2 cellular contexts compared by ENCODE assay signal in the genomic region with DNA sequence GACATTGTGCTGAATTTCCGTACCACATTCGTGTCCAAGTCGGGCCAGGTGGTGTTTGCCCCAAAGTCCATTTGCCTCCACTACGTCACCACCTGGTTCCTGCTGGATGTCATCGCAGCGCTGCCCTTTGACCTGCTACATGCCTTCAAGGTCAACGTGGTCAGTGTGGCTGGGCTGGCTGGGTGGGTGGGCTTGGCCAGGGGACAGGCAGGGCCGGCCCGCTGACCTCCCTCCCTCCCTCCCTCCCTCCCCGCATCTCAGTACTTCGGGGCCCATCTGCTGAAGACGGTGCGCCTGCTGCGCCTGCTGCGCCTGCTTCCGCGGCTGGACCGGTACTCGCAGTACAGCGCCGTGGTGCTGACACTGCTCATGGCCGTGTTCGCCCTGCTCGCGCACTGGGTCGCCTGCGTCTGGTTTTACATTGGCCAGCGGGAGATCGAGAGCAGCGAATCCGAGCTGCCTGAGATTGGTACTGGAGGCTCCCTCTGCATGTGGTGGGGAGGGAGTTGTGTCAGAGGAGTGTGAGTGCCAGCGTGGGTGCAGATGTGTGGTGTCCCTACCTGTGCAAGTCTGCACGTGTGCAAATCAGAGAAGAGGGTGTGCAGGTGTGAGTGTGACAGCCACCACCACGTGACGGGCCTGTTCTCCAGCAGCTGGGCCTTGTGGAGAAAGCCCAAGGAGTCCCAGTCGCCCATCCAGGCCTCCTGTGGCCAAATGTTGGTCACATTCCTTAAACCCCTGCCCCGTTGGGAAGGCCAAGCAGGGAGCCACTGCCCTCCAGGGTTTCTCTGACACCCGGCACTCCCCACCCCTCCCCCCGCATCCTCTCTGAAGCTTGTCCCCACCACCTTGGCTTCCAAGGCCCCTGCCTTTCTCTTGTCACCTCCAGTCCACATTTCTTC.
TF ChIP-seq lines count a peak whose summit lies in the region.

No MANE protein-coding gene starts in this region.

TF ChIP-seq in SK-N-SH, 30 proteins besides CTCF, POLR2A, EP300 and RAD21 (continued from another document):
- TF ChIP-seq, protein P1, sequence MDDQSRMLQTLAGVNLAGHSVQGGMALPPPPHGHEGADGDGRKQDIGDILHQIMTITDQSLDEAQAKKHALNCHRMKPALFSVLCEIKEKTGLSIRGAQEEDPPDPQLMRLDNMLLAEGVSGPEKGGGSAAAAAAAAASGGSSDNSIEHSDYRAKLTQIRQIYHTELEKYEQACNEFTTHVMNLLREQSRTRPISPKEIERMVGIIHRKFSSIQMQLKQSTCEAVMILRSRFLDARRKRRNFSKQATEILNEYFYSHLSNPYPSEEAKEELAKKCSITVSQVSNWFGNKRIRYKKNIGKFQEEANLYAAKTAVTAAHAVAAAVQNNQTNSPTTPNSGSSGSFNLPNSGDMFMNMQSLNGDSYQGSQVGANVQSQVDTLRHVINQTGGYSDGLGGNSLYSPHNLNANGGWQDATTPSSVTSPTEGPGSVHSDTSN (IDR thresholded peaks at IDR 0.05), result no peak

TF ChIP-seq in SK-N-SH treated with all-trans-retinoic acid at 6 μM for 48 hours, 23 proteins besides CTCF, POLR2A, EP300 and RAD21 (continued from another document):
- TF ChIP-seq PPARA (CRISPR knock-in tag; IDR thresholded peaks at IDR 0.05; ENCODE audit: borderline replicate concordance) (no peak), ZNF565 (CRISPR knock-in tag; conservative IDR thresholded peaks at IDR 0.05; ENCODE audit: low read depth) (no peak), OSR1 (CRISPR knock-in tag; IDR thresholded peaks at IDR 0.05) (no peak), ZFP3 (CRISPR knock-in tag; IDR thresholded peaks at IDR 0.05) (no peak), RARB (CRISPR knock-in tag; IDR thresholded peaks at IDR 0.05) (no peak), ZNF8 (CRISPR knock-in tag; IDR thresholded peaks at IDR 0.05) (no peak), SNAI2 (CRISPR knock-in tag; IDR thresholded peaks at IDR 0.05) (no peak), ZFP30 (CRISPR knock-in tag; IDR thresholded peaks at IDR 0.05) (no peak)
- TF ChIP-seq, protein P2, sequence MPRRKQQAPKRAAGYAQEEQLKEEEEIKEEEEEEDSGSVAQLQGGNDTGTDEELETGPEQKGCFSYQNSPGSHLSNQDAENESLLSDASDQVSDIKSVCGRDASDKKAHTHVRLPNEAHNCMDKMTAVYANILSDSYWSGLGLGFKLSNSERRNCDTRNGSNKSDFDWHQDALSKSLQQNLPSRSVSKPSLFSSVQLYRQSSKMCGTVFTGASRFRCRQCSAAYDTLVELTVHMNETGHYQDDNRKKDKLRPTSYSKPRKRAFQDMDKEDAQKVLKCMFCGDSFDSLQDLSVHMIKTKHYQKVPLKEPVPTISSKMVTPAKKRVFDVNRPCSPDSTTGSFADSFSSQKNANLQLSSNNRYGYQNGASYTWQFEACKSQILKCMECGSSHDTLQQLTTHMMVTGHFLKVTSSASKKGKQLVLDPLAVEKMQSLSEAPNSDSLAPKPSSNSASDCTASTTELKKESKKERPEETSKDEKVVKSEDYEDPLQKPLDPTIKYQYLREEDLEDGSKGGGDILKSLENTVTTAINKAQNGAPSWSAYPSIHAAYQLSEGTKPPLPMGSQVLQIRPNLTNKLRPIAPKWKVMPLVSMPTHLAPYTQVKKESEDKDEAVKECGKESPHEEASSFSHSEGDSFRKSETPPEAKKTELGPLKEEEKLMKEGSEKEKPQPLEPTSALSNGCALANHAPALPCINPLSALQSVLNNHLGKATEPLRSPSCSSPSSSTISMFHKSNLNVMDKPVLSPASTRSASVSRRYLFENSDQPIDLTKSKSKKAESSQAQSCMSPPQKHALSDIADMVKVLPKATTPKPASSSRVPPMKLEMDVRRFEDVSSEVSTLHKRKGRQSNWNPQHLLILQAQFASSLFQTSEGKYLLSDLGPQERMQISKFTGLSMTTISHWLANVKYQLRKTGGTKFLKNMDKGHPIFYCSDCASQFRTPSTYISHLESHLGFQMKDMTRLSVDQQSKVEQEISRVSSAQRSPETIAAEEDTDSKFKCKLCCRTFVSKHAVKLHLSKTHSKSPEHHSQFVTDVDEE (CRISPR knock-in tag; IDR thresholded peaks at IDR 0.05), result no peak
- TF ChIP-seq, protein P3, sequence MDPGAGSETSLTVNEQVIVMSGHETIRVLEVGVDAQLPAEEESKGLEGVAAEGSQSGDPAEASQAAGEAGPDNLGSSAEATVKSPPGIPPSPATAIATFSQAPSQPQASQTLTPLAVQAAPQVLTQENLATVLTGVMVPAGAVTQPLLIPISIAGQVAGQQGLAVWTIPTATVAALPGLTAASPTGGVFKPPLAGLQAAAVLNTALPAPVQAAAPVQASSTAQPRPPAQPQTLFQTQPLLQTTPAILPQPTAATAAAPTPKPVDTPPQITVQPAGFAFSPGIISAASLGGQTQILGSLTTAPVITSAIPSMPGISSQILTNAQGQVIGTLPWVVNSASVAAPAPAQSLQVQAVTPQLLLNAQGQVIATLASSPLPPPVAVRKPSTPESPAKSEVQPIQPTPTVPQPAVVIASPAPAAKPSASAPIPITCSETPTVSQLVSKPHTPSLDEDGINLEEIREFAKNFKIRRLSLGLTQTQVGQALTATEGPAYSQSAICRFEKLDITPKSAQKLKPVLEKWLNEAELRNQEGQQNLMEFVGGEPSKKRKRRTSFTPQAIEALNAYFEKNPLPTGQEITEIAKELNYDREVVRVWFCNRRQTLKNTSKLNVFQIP (CRISPR knock-in tag; IDR thresholded peaks at IDR 0.05; ENCODE audit: borderline replicate concordance, low read depth), result no peak
- TF ChIP-seq, protein P4, sequence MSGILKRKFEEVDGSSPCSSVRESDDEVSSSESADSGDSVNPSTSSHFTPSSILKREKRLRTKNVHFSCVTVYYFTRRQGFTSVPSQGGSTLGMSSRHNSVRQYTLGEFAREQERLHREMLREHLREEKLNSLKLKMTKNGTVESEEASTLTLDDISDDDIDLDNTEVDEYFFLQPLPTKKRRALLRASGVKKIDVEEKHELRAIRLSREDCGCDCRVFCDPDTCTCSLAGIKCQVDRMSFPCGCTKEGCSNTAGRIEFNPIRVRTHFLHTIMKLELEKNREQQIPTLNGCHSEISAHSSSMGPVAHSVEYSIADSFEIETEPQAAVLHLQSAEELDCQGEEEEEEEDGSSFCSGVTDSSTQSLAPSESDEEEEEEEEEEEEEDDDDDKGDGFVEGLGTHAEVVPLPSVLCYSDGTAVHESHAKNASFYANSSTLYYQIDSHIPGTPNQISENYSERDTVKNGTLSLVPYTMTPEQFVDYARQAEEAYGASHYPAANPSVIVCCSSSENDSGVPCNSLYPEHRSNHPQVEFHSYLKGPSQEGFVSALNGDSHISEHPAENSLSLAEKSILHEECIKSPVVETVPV (CRISPR knock-in tag; IDR thresholded peaks at IDR 0.05), result no peak
